Comparison of ENCODE assay signal across 13 cellular contexts in the genomic region with DNA sequence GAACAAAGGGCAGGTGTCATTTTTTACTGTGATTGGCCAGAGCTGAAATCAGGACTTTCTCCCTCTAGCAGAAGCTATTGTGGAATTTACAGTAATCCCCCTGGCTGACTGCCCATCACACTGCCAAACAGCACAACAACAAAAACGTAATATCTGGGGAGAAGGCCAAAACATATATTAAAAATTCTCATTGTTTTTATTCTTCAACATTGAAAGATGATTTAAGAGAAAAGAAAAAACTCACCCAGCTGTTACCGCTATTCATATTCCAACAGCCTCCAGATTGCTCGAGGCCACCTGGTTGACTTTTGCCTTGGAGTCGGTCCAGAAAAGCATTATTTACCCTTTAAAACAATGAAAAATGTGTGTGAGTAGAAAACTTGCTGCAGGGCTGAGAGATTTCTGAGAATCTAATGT.
DNase-seq lines count a peak whose midpoint lies in the region; ATAC-seq and TF ChIP-seq lines count a peak whose summit lies in the region.
"Had no signal": no experiment of that assay in that cellular context is flagged by ENCODE, and none has a peak within 500 bp of the region (broad histone marks: within the 10 kb centered on the region; RNA-seq: fewer than 3 reads in every experiment).

No MANE protein-coding gene starts in this region.

- peak; percentile 43 for DNase-seq in NCI-H2107 treated with DMSO at 0.1 percent for 48 hours (lab: John Stamatoyannopoulos, UW; ENCODE audit: unreplicated experiment)
- no peak for DNase-seq in NCI-H2107 (lab: John Stamatoyannopoulos, UW)
- peak; percentile 65 for DNase-seq in NCI-H748 (lab: John Stamatoyannopoulos, UW; ENCODE audit: unreplicated experiment)
- peak; percentile 86 for DNase-seq in dermis blood vessel endothelial cell
- DNase-seq in mesendoderm = no peak
- no peak for DNase-seq in stomach
- DNase-seq: head of caudate nucleus; NCI-H2029 treated with DMSO at 0.1 percent for 48 hours; stimulated activated CD4-positive, alpha-beta T cell treated with anti-CD3 and anti-CD28 coated beads, Interleukin-4, amount 100 ng/mL, for 1 hour had no signal

- no peaks in the 10 kb centered on the region for H3K36me3 ChIP-seq in skeletal muscle satellite cell (ENCODE audit: insufficient read depth, low read length)
- no peaks in the 10 kb centered on the region for H3K36me3 ChIP-seq in mesendoderm (ENCODE audit: control insufficient read depth, insufficient read depth, low read length)
- H3K36me3 ChIP-seq in gastroesophageal sphincter = peaks cover 0 to 12% of the 10 kb centered on the region in 2 donors
- H3K36me3 ChIP-seq in stomach = peaks cover 0 to 23% (median 2%) of the 10 kb centered on the region in 4 donors
- H3K36me3 ChIP-seq: cardiac muscle cell had no signal

- H2AK5ac ChIP-seq in mesendoderm (ENCODE audit: low read length) = no peak overlapping the region

- H3K79me2 ChIP-seq in mesendoderm (ENCODE audit: control insufficient read depth, insufficient read depth, low read length) = no peaks in the 10 kb centered on the region

- H2BK15ac ChIP-seq in mesendoderm (replicated peaks; ENCODE audit: low read depth) = no peak overlapping the region

- no peak overlapping the region for H3K4ac ChIP-seq in mesendoderm (ENCODE audit: low read depth, low read length)

- no peak overlapping the region for H3K18ac ChIP-seq in mesendoderm (ENCODE audit: low read length)

- no peak overlapping the region for H3K4me3 ChIP-seq in skeletal muscle satellite cell (ENCODE audit: low read length)
- H3K4me3 ChIP-seq in mesendoderm (ENCODE audit: low read length) = no peak overlapping the region
- no peak overlapping the region for H3K4me3 ChIP-seq in gastroesophageal sphincter
- H3K4me3 ChIP-seq in stomach = no peak overlapping the region
- H3K4me3 ChIP-seq: cardiac muscle cell, thoracic aorta had no signal

- H3K9me3 ChIP-seq in skeletal muscle satellite cell (replicated peaks; ENCODE audit: low read length) (no peaks in the 10 kb centered on the region), gastroesophageal sphincter (no peaks in the 10 kb centered on the region), stomach (no peaks in the 10 kb centered on the region)
- H3K9me3 ChIP-seq: thoracic aorta had no signal

- H3K23ac ChIP-seq in mesendoderm (ENCODE audit: low read length) = no peak overlapping the region

- no peak overlapping the region for H3K56ac ChIP-seq in mesendoderm (ENCODE audit: low read length)

- H4K8ac ChIP-seq in mesendoderm (ENCODE audit: low read depth, low read length) = no peak overlapping the region

- no peaks in the 10 kb centered on the region for H3K27me3 ChIP-seq in skeletal muscle satellite cell (ENCODE audit: control insufficient read depth, insufficient read depth, low read length)
- H3K27me3 ChIP-seq in mesendoderm (ENCODE audit: insufficient read depth, low read length, poor library complexity) = no peaks in the 10 kb centered on the region
- no peaks in the 10 kb centered on the region for H3K27me3 ChIP-seq in gastroesophageal sphincter
- H3K27me3 ChIP-seq in stomach = no peaks in the 10 kb centered on the region
- H3K27me3 ChIP-seq: cardiac muscle cell had no signal

- H3K4me2 ChIP-seq in skeletal muscle satellite cell (ENCODE audit: low read length) (peak overlapping the region; percentile 34), mesendoderm (ENCODE audit: low read length) (no peak overlapping the region)

- intact Hi-C loops in stomach (cut with DNase I; ENCODE audit: low total_unique reads) = no loop called here

- no peak for ATAC-seq in gastroesophageal sphincter

- H4K5ac ChIP-seq in mesendoderm (ENCODE audit: low read length) = no peak overlapping the region

- no peak overlapping the region for H2BK120ac ChIP-seq in mesendoderm (ENCODE audit: low read depth, low read length)

- H3K4me1 ChIP-seq in skeletal muscle satellite cell (ENCODE audit: control insufficient read depth, insufficient read depth, low read length) (peaks cover 35% of the 10 kb centered on the region), mesendoderm (ENCODE audit: control insufficient read depth, low read depth, low read length) (no peaks in the 10 kb centered on the region), gastroesophageal sphincter (peaks cover 0 to 8% (median 0%) of the 10 kb centered on the region in 3 donors), stomach (peaks cover 6 to 8% (median 7%) of the 10 kb centered on the region in 4 donors)

- no peak overlapping the region for H2BK5ac ChIP-seq in mesendoderm (ENCODE audit: low read length)

- TF ChIP-seq EP300 in gastroesophageal sphincter (IDR thresholded peaks at IDR 0.05) = no peak
- no peak for TF ChIP-seq EP300 in stomach (IDR thresholded peaks at IDR 0.05)

- no peak for TF ChIP-seq POLR2A in gastroesophageal sphincter (IDR thresholded peaks at IDR 0.05)
- no peak for TF ChIP-seq POLR2A in stomach (IDR thresholded peaks at IDR 0.05)

- H3K9ac ChIP-seq in skeletal muscle satellite cell (ENCODE audit: low read depth, low read length) (no peak overlapping the region), mesendoderm (ENCODE audit: low read length) (no peak overlapping the region)

- TF ChIP-seq CTCF in gastroesophageal sphincter (IDR thresholded peaks at IDR 0.05) (no peak), stomach (IDR thresholded peaks at IDR 0.05) (no peak)

- H3K79me1 ChIP-seq in mesendoderm (ENCODE audit: low read length) = no peaks in the 10 kb centered on the region

- H3K27ac ChIP-seq in mesendoderm (ENCODE audit: low read depth, low read length) (no peak overlapping the region), gastroesophageal sphincter (no peak overlapping the region), stomach (no peak overlapping the region)
- H3K27ac ChIP-seq: cardiac muscle cell, thoracic aorta had no signal

- no CpG with 5 or more reads among the region's 4 CpGs for WGBS in mesendoderm (ENCODE audit: extremely low coverage, insufficient coverage, low lambda C conversion rate)
- 0 to 15% methylated on average over 4 of the region's 4 CpGs for WGBS in gastroesophageal sphincter (ENCODE audit: low coverage in 1 of 2), 2 donors
- 10 to 23% (median 18%) methylated on average over 4 of the region's 4 CpGs for WGBS in stomach, 5 donors

Comparison
In these comparisons a context has a peak if more than half of its experiments do, and no peak if none do; other contexts are left out.
1. DNase-seq: peak in NCI-H2107 treated with DMSO at 0.1 percent for 48 hours (single experiment), NCI-H748 (single experiment) and dermis blood vessel endothelial cell (single experiment); none in NCI-H2107 (single experiment), mesendoderm (single experiment) and stomach (single experiment).